ENCODE assay signal across 8 cellular contexts in genomic region chr10:110221721-110222261, GRCh38. TPM values are rescaled to one million over a fixed set of nuclear protein-coding genes. Genes with fewer than 3 reads are reported as not detected.
A peak's percentile ranks its signal among the peaks of the same experiment; 100 is the strongest.
DNase-seq lines count a peak whose midpoint lies in the region; ATAC-seq and TF ChIP-seq lines count a peak whose summit lies in the region.

No MANE protein-coding gene starts in this region.

- peaks cover 10% of the 10 kb centered on the region; the same call in 1 of the 2 replicates for H3K79me2 ChIP-seq in DOHH2 (ENCODE audit: control insufficient read depth, low read length)

- H3K4me1 ChIP-seq in DOHH2 (ENCODE audit: control insufficient read depth, low read length) (peaks cover 25% of the 10 kb centered on the region), right cardiac atrium (ENCODE audit: control insufficient read depth, insufficient read depth, low read length) (peaks cover 15% of the 10 kb centered on the region), rectal smooth muscle tissue (ENCODE audit: control insufficient read depth, insufficient read depth, low read length) (peaks cover 21% of the 10 kb centered on the region)

- H3K9me3 ChIP-seq in DOHH2 (ENCODE audit: control insufficient read depth, insufficient read depth, low read length) (no peaks in the 10 kb centered on the region), right cardiac atrium (ENCODE audit: control insufficient read depth, low read length) (no peaks in the 10 kb centered on the region)

- peaks cover 14% of the 10 kb centered on the region for H4K20me1 ChIP-seq in DOHH2 (ENCODE audit: control insufficient read depth, insufficient read depth, low read depth, low read length)

- H3K4me2 ChIP-seq in DOHH2 (ENCODE audit: low read length) = peak overlapping the region; percentile 69

- H3K27me3 Mint-ChIP-seq in IgD-negative memory B cell = peaks cover 2% of the 10 kb centered on the region

- H3K36me3 ChIP-seq in DOHH2 (ENCODE audit: control insufficient read depth, low read length) (no peaks in the 10 kb centered on the region), rectal smooth muscle tissue (ENCODE audit: control insufficient read depth, insufficient read depth, low read length) (no peaks in the 10 kb centered on the region)

- H3K27me3 ChIP-seq in DOHH2 (ENCODE audit: control insufficient read depth, low read length) = peaks cover 5% of the 10 kb centered on the region; the same call in 1 of the 2 replicates
- H3K27me3 ChIP-seq in right cardiac atrium (ENCODE audit: control insufficient read depth, insufficient read depth) = no peaks in the 10 kb centered on the region
- H3K27me3 ChIP-seq in rectal smooth muscle tissue (ENCODE audit: control insufficient read depth, insufficient read depth, low read length) = no peaks in the 10 kb centered on the region

- TF ChIP-seq CTCF in DOHH2 (IDR thresholded peaks at IDR 0.05; ENCODE audit: low read depth, low read length, poor library complexity, severe bottlenecking) = peak; percentile 20

- intact Hi-C loops in right cardiac atrium (cut with DNase I) = loop anchor here in 3 of 4 donors (5.0 to 10.0 kb wide), 3 partner anchors 53 to 84 kb away; no protein-coding TSS in a partner anchor

- no peaks in the 10 kb centered on the region for H3K9me3 Mint-ChIP-seq in IgD-negative memory B cell

- H3K4me1 Mint-ChIP-seq in IgD-negative memory B cell = peaks cover 16 to 29% (median 24%) of the 10 kb centered on the region in 3 donors

- peak; percentile 64 for ATAC-seq in GM21717 (IDR thresholded peaks at IDR 0.05; ENCODE audit: unreplicated experiment)
- peak; percentile 67 to 74 for ATAC-seq in right cardiac atrium

- peak overlapping the region; percentile 34 to 92 (median 66) for H3K4me3 Mint-ChIP-seq in IgD-negative memory B cell

- peak overlapping the region; percentile 16 for H3K9ac ChIP-seq in rectal smooth muscle tissue (ENCODE audit: low read length)

- 6% methylated on average over 20 of the region's 20 CpGs for WGBS in right cardiac atrium

- no peak overlapping the region for H3K27ac ChIP-seq in DOHH2 (ENCODE audit: low read depth, low read length)
- peak overlapping the region; percentile 35 for H3K27ac ChIP-seq in right cardiac atrium (ENCODE audit: low read length)
- H3K27ac ChIP-seq in rectal smooth muscle tissue (ENCODE audit: low read depth, low read length) = peak overlapping the region; percentile 91

- no peaks in the 10 kb centered on the region for H3F3A ChIP-seq in DOHH2 (ENCODE audit: control insufficient read depth, insufficient read depth)

- H3K27ac Mint-ChIP-seq in IgD-negative memory B cell = peak overlapping the region in 2 of 3 donors; percentile 14 to 67

- no peaks in the 10 kb centered on the region for H3K9me2 ChIP-seq in DOHH2 (replicated peaks; ENCODE audit: control insufficient read depth, low read length)

- peak overlapping the region; percentile 55 for H3K4me3 ChIP-seq in DOHH2 (ENCODE audit: low read length)
- peak overlapping the region; percentile 17 for H3K4me3 ChIP-seq in right cardiac atrium (ENCODE audit: low read length)
- peak overlapping the region; percentile 58 for H3K4me3 ChIP-seq in rectal smooth muscle tissue (ENCODE audit: low read length)

- H3K36me3 Mint-ChIP-seq in IgD-negative memory B cell = no peaks in the 10 kb centered on the region

- DNase-seq in T-helper 1 cell (peak; percentile 64 to 85 (median 72)), amygdala (lab: John Stamatoyannopoulos, UW) (peak in 53 of 56 donors; percentile 16 to 86 (median 58)), right cardiac atrium (peak; percentile 88 to 89 (median 89)), NCI-H774 (lab: John Stamatoyannopoulos, UW) (no peak)

RNA-seq across cellular contexts. Expression of gene MXI1, which starts 14.4 kb away (rescaled TPM):
- polyA plus RNA-seq in IgD-negative memory B cell (13.9 TPM), right cardiac atrium (35.5 TPM)
- 10 to 100 TPM; 57.5 to 91.3 (median 62.4) TPM for total RNA-seq in right cardiac atrium
